ENCODE assay signal across 8 cellular contexts in the genomic region with DNA sequence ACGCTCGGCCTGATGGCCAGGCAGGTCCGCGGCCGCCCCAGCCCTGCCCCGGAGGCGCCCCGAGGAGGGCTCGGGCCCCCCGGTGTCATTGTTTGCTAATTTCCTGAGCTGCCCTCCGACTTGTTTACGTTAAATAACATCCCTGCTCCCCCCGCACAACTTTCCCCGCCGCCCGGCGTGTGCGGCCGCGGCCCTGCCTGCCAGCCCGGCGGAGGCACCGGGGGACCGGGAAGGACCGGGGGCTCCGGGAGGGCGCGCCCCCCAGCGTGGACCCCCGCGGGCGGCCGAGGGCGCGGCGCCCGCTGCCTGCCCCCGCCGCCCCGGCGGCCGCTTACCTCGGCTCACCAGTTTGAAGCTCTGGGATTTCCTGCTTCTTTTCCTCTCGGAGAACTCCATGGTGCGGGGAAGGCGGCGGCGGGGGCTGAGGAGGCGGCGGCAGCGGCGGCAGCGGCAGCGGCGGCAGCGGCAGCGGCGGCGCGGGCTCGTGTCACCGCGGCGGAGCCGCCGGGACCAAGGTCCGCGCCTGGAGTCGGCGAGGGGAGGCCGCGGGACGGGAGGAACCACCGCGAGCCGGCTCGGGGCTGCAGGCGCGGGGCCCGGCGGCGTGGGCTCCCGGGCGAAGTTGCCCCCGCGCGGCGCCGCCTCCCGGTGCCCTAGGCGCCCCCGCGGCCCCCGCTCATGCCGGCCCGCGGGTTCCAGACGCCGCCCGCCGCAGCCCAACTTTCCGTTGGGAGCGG. TPM values are rescaled to one million over a fixed set of nuclear protein-coding genes. Genes with fewer than 3 reads are reported as not detected.
A peak's percentile ranks its signal among the peaks of the same experiment; 100 is the strongest.
DNase-seq lines count a peak whose midpoint lies in the region; ATAC-seq, FAIRE-seq and TF ChIP-seq lines count a peak whose summit lies in the region.
"Had no signal": no experiment of that assay in that cellular context is flagged by ENCODE, and none has a peak within 500 bp of the region (broad histone marks: within the 10 kb centered on the region; RNA-seq: fewer than 3 reads in every experiment).

No MANE protein-coding gene starts in this region.

- DNase-seq in GM19238 (ENCODE audit: insufficient read length, low spot score) (peak; percentile 12), T-helper 17 cell (no peak), frontal cortex (ENCODE audit: low spot score in 2 of 2) (peak; percentile 55 to 61), NCI-H187 treated with DMSO at 0.1 percent for 48 hours (lab: John Stamatoyannopoulos, UW) (no peak)
- DNase-seq in stimulated activated CD8-positive, alpha-beta memory T cell treated with anti-CD3 and anti-CD28 coated beads, Interleukin-4, amount 100 ng/mL, for 48 hours, result no peak

- peaks cover 4 to 16% of the 10 kb centered on the region in 2 experiments for H3K4me1 ChIP-seq in neutrophil (ENCODE audit: control insufficient read depth in 1 of 2, insufficient read depth in 1 of 2, low read depth in 1 of 2, low read length in 1 of 2)

- peak overlapping the region; percentile 70 for H3K4me3 Mint-ChIP-seq in T-helper 17 cell

- peaks cover 93% of the 10 kb centered on the region for H3K27me3 ChIP-seq in neutrophil

- H3K36me3 ChIP-seq in neutrophil, result no peaks in the 10 kb centered on the region

- no peak overlapping the region for H3K27ac Mint-ChIP-seq in T-helper 17 cell

- ATAC-seq in T-helper 17 cell, result no peak
- no peak for ATAC-seq in GM21390 (IDR thresholded peaks at IDR 0.05; ENCODE audit: unreplicated experiment)

- peak overlapping the region; percentile 42 for H3K27ac ChIP-seq in neutrophil

- H3K9me3 ChIP-seq in T-helper 17 cell (ENCODE audit: control insufficient read depth, low read length, poor library complexity, severe bottlenecking) (no peaks in the 10 kb centered on the region), neutrophil (no peaks in the 10 kb centered on the region)

- peaks cover 80% of the 10 kb centered on the region for H3K27me3 Mint-ChIP-seq in T-helper 17 cell

- peaks cover 7% of the 10 kb centered on the region for H3K36me3 Mint-ChIP-seq in T-helper 17 cell (ENCODE audit: low read depth)

- TF ChIP-seq CTCF in neutrophil (IDR thresholded peaks at IDR 0.05), result no peak

- H3K4me1 Mint-ChIP-seq in T-helper 17 cell, result peaks cover 3% of the 10 kb centered on the region

- no peak for FAIRE-seq in frontal cortex (lab: Jason Lieb, UNC)
- FAIRE-seq: TTC549 had no signal

- peak overlapping the region; percentile 47 to 65 for H3K4me3 ChIP-seq in neutrophil (ENCODE audit: low read depth in 1 of 2, low read length in 1 of 2)

RNA-seq across cellular contexts. Expression of a gene that starts 0.5 kb away (rescaled TPM):
- under 1 TPM in 1 of 2 donors, not detected in 1; 0.76 TPM for total RNA-seq in T-helper 17 cell
- total RNA-seq in frontal cortex, result 9.8 TPM

RNA-seq across cellular contexts. Expression of a gene that starts 58.5 kb away (rescaled TPM):
- total RNA-seq in T-helper 17 cell, result 10 to 100 TPM; 23.8 to 30.3 TPM
- total RNA-seq in frontal cortex, result 36.7 TPM

Comparison
In these comparisons a context has a peak if more than half of its experiments do, and no peak if none do; other contexts are left out.
1. DNase-seq: peak in GM19238 (single experiment) and frontal cortex (2 of 2); none in T-helper 17 cell (0 of 3), NCI-H187 treated with DMSO at 0.1 percent for 48 hours (single experiment) and stimulated activated CD8-positive, alpha-beta memory T cell treated with anti-CD3 and anti-CD28 coated beads, Interleukin-4, amount 100 ng/mL, for 48 hours (single experiment).